8 cellular contexts compared by ENCODE assay signal in the genomic region with DNA sequence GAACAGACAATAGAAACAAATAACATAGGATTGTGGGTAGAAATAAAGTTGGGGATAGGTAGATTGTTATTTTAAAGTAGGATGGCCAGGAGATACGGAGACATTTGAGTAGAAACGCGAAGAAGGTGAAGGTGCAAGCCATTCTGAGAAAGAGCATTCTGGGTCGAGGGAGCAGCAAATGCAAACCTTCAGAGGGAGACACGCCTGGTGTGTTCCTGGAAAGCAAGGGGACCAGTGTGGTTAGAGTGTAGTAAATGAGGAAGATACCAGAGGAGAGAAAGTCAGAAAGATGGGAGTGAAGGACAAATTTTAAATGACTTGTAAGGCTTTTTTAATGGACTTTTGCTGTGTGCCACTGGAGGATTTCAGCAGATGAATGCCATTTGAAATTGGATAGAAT. TPM values are rescaled to one million over a fixed set of nuclear protein-coding genes. Genes with fewer than 3 reads are reported as not detected.
A peak's percentile ranks its signal among the peaks of the same experiment; 100 is the strongest.
DNase-seq lines count a peak whose midpoint lies in the region; ATAC-seq and TF ChIP-seq lines count a peak whose summit lies in the region.

No MANE protein-coding gene starts in this region.

- H3K27me3 ChIP-seq in SU-DHL-6 (ENCODE audit: low read length) = no peaks in the 10 kb centered on the region
- no peaks in the 10 kb centered on the region for H3K27me3 ChIP-seq in skeletal muscle satellite cell (ENCODE audit: control insufficient read depth, insufficient read depth, low read length)

- H3K36me3 Mint-ChIP-seq in activated CD4-positive, alpha-beta T cell treated with anti-CD3 and anti-CD28 coated beads for 36 hours (ENCODE audit: low read depth) = peaks cover 37% of the 10 kb centered on the region

- peak overlapping the region; percentile 90; the same call in 1 of the 2 replicates for H3K9ac ChIP-seq in SU-DHL-6 (ENCODE audit: low read length)
- H3K9ac ChIP-seq in skeletal muscle satellite cell (ENCODE audit: low read depth, low read length) = no peak overlapping the region

- ATAC-seq in activated CD4-positive, alpha-beta T cell treated with anti-CD3 and anti-CD28 coated beads for 36 hours = no peak

- peak overlapping the region; percentile 93 for H3K4me3 Mint-ChIP-seq in activated CD4-positive, alpha-beta T cell treated with anti-CD3 and anti-CD28 coated beads for 36 hours

- H3K4me3 ChIP-seq in SU-DHL-6 (ENCODE audit: insufficient read depth, low read length, poor library complexity, severe bottlenecking) (peak overlapping the region; percentile 95), epithelial cell of esophagus (ENCODE audit: low read length) (peak overlapping the region; percentile 94), skeletal muscle satellite cell (ENCODE audit: low read length) (peak overlapping the region; percentile 96)

- peaks cover 33% of the 10 kb centered on the region for H3K79me2 ChIP-seq in SU-DHL-6 (ENCODE audit: insufficient read depth, low read length)

- no peak overlapping the region for H2AFZ ChIP-seq in SU-DHL-6 (ENCODE audit: low read depth, low read length, severe bottlenecking)

- TF ChIP-seq CTCF in SU-DHL-6 (IDR thresholded peaks at IDR 0.05; ENCODE audit: insufficient read depth, low read length, poor library complexity, severe bottlenecking) = no peak
- TF ChIP-seq CTCF in epithelial cell of esophagus (IDR thresholded peaks at IDR 0.05; ENCODE audit: insufficient read depth, low read depth, low read length, missing control alignments) = no peak

- peaks cover 15% of the 10 kb centered on the region for H3K4me1 ChIP-seq in skeletal muscle satellite cell (ENCODE audit: control insufficient read depth, insufficient read depth, low read length)

- no peaks in the 10 kb centered on the region for H3K9me3 Mint-ChIP-seq in activated CD4-positive, alpha-beta T cell treated with anti-CD3 and anti-CD28 coated beads for 36 hours (ENCODE audit: low read depth)

- H3K9me2 ChIP-seq in SU-DHL-6 (replicated peaks; ENCODE audit: insufficient read depth, low read length) = no peaks in the 10 kb centered on the region

- H3K9me3 ChIP-seq in SU-DHL-6 (ENCODE audit: insufficient read depth, low read length) (no peaks in the 10 kb centered on the region), skeletal muscle satellite cell (replicated peaks; ENCODE audit: low read length) (no peaks in the 10 kb centered on the region)

- peaks cover 34% of the 10 kb centered on the region for H3K4me1 Mint-ChIP-seq in activated CD4-positive, alpha-beta T cell treated with anti-CD3 and anti-CD28 coated beads for 36 hours

- H3K27ac Mint-ChIP-seq in activated CD4-positive, alpha-beta T cell treated with anti-CD3 and anti-CD28 coated beads for 36 hours = peak overlapping the region; percentile 100

- no peaks in the 10 kb centered on the region; the same call in 1 of the 2 replicates for H3K36me3 ChIP-seq in SU-DHL-6 (ENCODE audit: low read length)
- H3K36me3 ChIP-seq in skeletal muscle satellite cell (ENCODE audit: insufficient read depth, low read length) = peaks cover 10% of the 10 kb centered on the region

- intact Hi-C loops in activated CD4-positive, alpha-beta T cell treated with anti-CD3 and anti-CD28 coated beads for 36 hours (cut with DNase I, micrococcal nuclease) = no loop called here

- peaks cover 10% of the 10 kb centered on the region for H3F3A ChIP-seq in SU-DHL-6 (ENCODE audit: insufficient read depth)

- DNase-seq in activated CD4-positive, alpha-beta T cell treated with anti-CD3 and anti-CD28 coated beads for 36 hours = no peak
- no peak for DNase-seq in activated CD4-positive, alpha-beta T cell treated with anti-CD3 and anti-CD28 coated beads for 4 hours
- DNase-seq in epithelial cell of esophagus (ENCODE audit: low read depth) (no peak), COLO668 (lab: John Stamatoyannopoulos, UW; ENCODE audit: unreplicated experiment) (no peak), NCI-H1694 treated with DMSO at 0.1 percent for 48 hours (lab: John Stamatoyannopoulos, UW) (no peak), hepatic stellate cell (ENCODE audit: low spot score) (no peak)

- H3K4me2 ChIP-seq in SU-DHL-6 (ENCODE audit: low read depth, low read length, poor library complexity, severe bottlenecking) (peak overlapping the region; percentile 81), skeletal muscle satellite cell (ENCODE audit: low read length) (peak overlapping the region; percentile 95)

- H4K20me1 ChIP-seq in SU-DHL-6 (ENCODE audit: low read depth, low read length) = no peaks in the 10 kb centered on the region

- no peaks in the 10 kb centered on the region for H3K27me3 Mint-ChIP-seq in activated CD4-positive, alpha-beta T cell treated with anti-CD3 and anti-CD28 coated beads for 36 hours

- no peak overlapping the region for H3K27ac ChIP-seq in SU-DHL-6 (ENCODE audit: low read depth, low read length)

- POLR2A ChIA-PET in activated CD4-positive, alpha-beta T cell treated with anti-CD3 and anti-CD28 coated beads for 36 hours (lab: Charles Lee) = interaction anchor here (1.7 kb wide), 1 partner anchor 330 kb away, joined by 4 read pairs; no protein-coding TSS in a partner anchor

- CTCF ChIA-PET in activated CD4-positive, alpha-beta T cell treated with anti-CD3 and anti-CD28 coated beads for 36 hours (lab: Charles Lee) = interaction anchor here (0.7 to 1.6 kb wide), 4 partner anchors 8 to 666 kb away, joined by 3 to 7 read pairs (median 3); no protein-coding TSS in a partner anchor

RNA-seq across cellular contexts. Expression of a gene that starts 1.7 kb away (rescaled TPM):
- 10 to 100 TPM; 19.0 to 23.3 TPM for total RNA-seq in activated CD4-positive, alpha-beta T cell treated with anti-CD3 and anti-CD28 coated beads for 36 hours
- 24.2 and 29.4 TPM in 2 replicates for total RNA-seq in skeletal muscle satellite cell (2012; rRNA removed)
